16 cellular contexts compared by ENCODE assay signal in the genomic region with DNA sequence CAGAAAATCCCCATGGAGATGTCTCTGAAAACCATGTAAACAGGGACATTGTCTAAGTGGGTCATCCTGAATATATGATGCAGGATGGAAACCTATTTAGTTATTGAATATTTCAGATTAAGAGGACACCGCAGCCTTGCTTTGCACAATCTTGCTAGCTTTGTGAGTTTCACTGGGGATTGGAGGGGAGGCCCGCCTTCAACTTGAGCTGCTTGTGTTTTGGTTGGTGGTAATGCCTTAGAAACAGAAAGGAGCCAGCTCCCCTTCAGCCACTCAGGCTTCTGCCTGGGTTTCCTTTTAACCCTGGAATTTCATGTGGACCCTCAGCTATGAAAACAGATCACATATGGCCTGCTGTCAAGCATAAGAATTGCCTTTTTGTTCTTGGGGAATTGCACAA.
DNase-seq lines count a peak whose midpoint lies in the region; ATAC-seq and TF ChIP-seq lines count a peak whose summit lies in the region.
"Had no signal": no experiment of that assay in that cellular context is flagged by ENCODE, and none has a peak within 500 bp of the region (broad histone marks: within the 10 kb centered on the region; RNA-seq: fewer than 3 reads in every experiment).

No MANE protein-coding gene starts in this region.

- intact Hi-C loops in upper lobe of right lung (cut with DNase I) = no loop called here

- CTCF ChIA-PET in WTC11 (lab: Charles Lee) = interaction anchor here (0.6 kb wide), 1 partner anchor 42 kb away, joined by 5 read pairs; no protein-coding TSS in a partner anchor

- POLR2A ChIA-PET in WTC11 (lab: Charles Lee) = no interaction called here

- TF ChIP-seq CTCF in GM23338 (conservative IDR thresholded peaks at IDR 0.05; ENCODE audit: low read depth in 2 of 2) (no peak), WTC11 (IDR thresholded peaks at IDR 0.05) (no peak), nephron progenitor cell (IDR thresholded peaks at IDR 0.05) (no peak), upper lobe of right lung (IDR thresholded peaks at IDR 0.05) (no peak)

- H3K9me2 ChIP-seq in GM23338 (ENCODE audit: insufficient read depth) = no peaks in the 10 kb centered on the region

- H3K79me2 ChIP-seq in GM23338 (replicated peaks; ENCODE audit: insufficient read depth) = peaks cover 63% of the 10 kb centered on the region

- ATAC-seq in GM23338 (peak; percentile 61), WTC11 (0 out of 2 replicates have a peak, but pooled peaks have one; percentile 34), HG02981 (IDR thresholded peaks at IDR 0.05; ENCODE audit: unreplicated experiment) (no peak), HG03469 (IDR thresholded peaks at IDR 0.05; ENCODE audit: unreplicated experiment) (no peak), upper lobe of right lung (no peak)
- no peak for ATAC-seq in activated naive CD4-positive, alpha-beta T cell treated with anti-CD3 and anti-CD28 coated beads, Interleukin-2, amount 50 U/mL, for 72 hours
- ATAC-seq: naive thymus-derived CD4-positive, alpha-beta T cell; sciatic nerve; SK-N-SH treated with all-trans-retinoic acid at 6 μM for 48 hours; stimulated activated naive CD8-positive, alpha-beta T cell treated with anti-CD3 and anti-CD28 coated beads, Interleukin-15, amount 100 ng/mL, for 72 hours had no signal

- H3K36me3 ChIP-seq in GM23338 (ENCODE audit: insufficient read depth) (no peaks in the 10 kb centered on the region), upper lobe of right lung (no peaks in the 10 kb centered on the region)
- H3K36me3 ChIP-seq: adrenal gland; BLaER1 treated with 17β-estradiol and CSF1 and Interleukin-3, amounts not matched to agents 10 nM and 100 nM had no signal

- DNase-seq in GM23338 (ENCODE audit: low spot score) = no peak
- no peak for DNase-seq in WTC11 (ENCODE audit: low spot score)
- peak; percentile 58 for DNase-seq in fibroblast of gingiva (ENCODE audit: low read depth)
- no peak for DNase-seq in nephron progenitor cell
- DNase-seq in activated naive CD4-positive, alpha-beta T cell treated with anti-CD3 and anti-CD28 coated beads, Interleukin-2, amount 50 U/mL, for 72 hours (ENCODE audit: low spot score in 2 of 2) = no peak
- no peak for DNase-seq in upper lobe of right lung
- DNase-seq: activated CD8-positive, alpha-beta memory T cell treated with anti-CD3 and anti-CD28 coated beads, Interleukin-2, amount 50 U/mL, for 48 hours; naive thymus-derived CD4-positive, alpha-beta T cell; NCI-H2081 treated with DMSO at 0.1 percent for 48 hours; stimulated activated naive CD8-positive, alpha-beta T cell treated with anti-CD3 and anti-CD28 coated beads, Interleukin-15, amount 100 ng/mL, for 72 hours had no signal

- no peak overlapping the region for H2AFZ ChIP-seq in GM23338

- no peaks in the 10 kb centered on the region for H3K9me3 ChIP-seq in upper lobe of right lung
- H3K9me3 ChIP-seq: adrenal gland; BLaER1 treated with 17β-estradiol and CSF1 and Interleukin-3, amounts not matched to agents 10 nM and 100 nM had no signal

- H3K27me3 ChIP-seq in GM23338 (ENCODE audit: insufficient read depth) (no peaks in the 10 kb centered on the region), upper lobe of right lung (no peaks in the 10 kb centered on the region)
- H3K27me3 ChIP-seq: adrenal gland; BLaER1 treated with 17β-estradiol and CSF1 and Interleukin-3, amounts not matched to agents 10 nM and 100 nM had no signal

- H3K4me3 ChIP-seq in GM23338 (no peak overlapping the region), upper lobe of right lung (no peak overlapping the region)
- H3K4me3 ChIP-seq: adrenal gland; BLaER1 treated with 17β-estradiol and CSF1 and Interleukin-3, amounts not matched to agents 10 nM and 100 nM had no signal

- H3K4me3 Mint-ChIP-seq in GM23338 (no peak overlapping the region), WTC11 (no peak overlapping the region), nephron progenitor cell (no peak overlapping the region)
- H3K4me3 Mint-ChIP-seq: naive thymus-derived CD4-positive, alpha-beta T cell; stimulated activated naive CD8-positive, alpha-beta T cell treated with anti-CD3 and anti-CD28 coated beads, Interleukin-15, amount 100 ng/mL, for 72 hours had no signal

- H3K9me3 Mint-ChIP-seq in GM23338 (no peaks in the 10 kb centered on the region; the same call in 2 of the 3 replicates), WTC11 (no peaks in the 10 kb centered on the region; the same call in 1 of the 2 replicates), nephron progenitor cell (no peaks in the 10 kb centered on the region)
- H3K9me3 Mint-ChIP-seq in activated naive CD4-positive, alpha-beta T cell treated with anti-CD3 and anti-CD28 coated beads, Interleukin-2, amount 50 U/mL, for 72 hours = no peaks in the 10 kb centered on the region
- H3K9me3 Mint-ChIP-seq: stimulated activated naive CD8-positive, alpha-beta T cell treated with anti-CD3 and anti-CD28 coated beads, Interleukin-15, amount 100 ng/mL, for 72 hours had no signal

- no peak overlapping the region for H3K27ac Mint-ChIP-seq in GM23338
- H3K27ac Mint-ChIP-seq in WTC11 = no peak overlapping the region; the same call in 1 of the 2 replicates
- H3K27ac Mint-ChIP-seq in nephron progenitor cell = peak overlapping the region; percentile 45
- H3K27ac Mint-ChIP-seq in activated naive CD4-positive, alpha-beta T cell treated with anti-CD3 and anti-CD28 coated beads, Interleukin-2, amount 50 U/mL, for 72 hours = no peak overlapping the region
- H3K27ac Mint-ChIP-seq: naive thymus-derived CD4-positive, alpha-beta T cell; stimulated activated naive CD8-positive, alpha-beta T cell treated with anti-CD3 and anti-CD28 coated beads, Interleukin-15, amount 100 ng/mL, for 72 hours had no signal

- H3K4me1 Mint-ChIP-seq in GM23338 (peaks cover 53% of the 10 kb centered on the region), WTC11 (peaks cover 46% of the 10 kb centered on the region), nephron progenitor cell (peaks cover 14% of the 10 kb centered on the region)
- H3K4me1 Mint-ChIP-seq: stimulated activated naive CD8-positive, alpha-beta T cell treated with anti-CD3 and anti-CD28 coated beads, Interleukin-15, amount 100 ng/mL, for 72 hours had no signal

- 0 out of 2 replicates have a peak, but pooled peaks cover 10% of the 10 kb centered on the region for H4K20me1 ChIP-seq in GM23338 (replicated peaks; ENCODE audit: insufficient read depth)
- H4K20me1 ChIP-seq: BLaER1 treated with 17β-estradiol and CSF1 and Interleukin-3, amounts not matched to agents 10 nM and 100 nM had no signal

- H3K27ac ChIP-seq in GM23338 (ENCODE audit: low read depth) = no peak overlapping the region
- H3K27ac ChIP-seq in upper lobe of right lung = no peak overlapping the region
- H3K27ac ChIP-seq: BLaER1 treated with 17β-estradiol and CSF1 and Interleukin-3, amounts not matched to agents 10 nM and 100 nM had no signal

- H3K27me3 Mint-ChIP-seq in GM23338 (ENCODE audit: insufficient read depth, low read depth, poor library complexity) = peaks cover 2% of the 10 kb centered on the region
- no peaks in the 10 kb centered on the region for H3K27me3 Mint-ChIP-seq in WTC11 (ENCODE audit: low read depth)
- H3K27me3 Mint-ChIP-seq in nephron progenitor cell (ENCODE audit: low read depth, poor library complexity) = peaks cover 6% of the 10 kb centered on the region
- H3K27me3 Mint-ChIP-seq: naive thymus-derived CD4-positive, alpha-beta T cell; stimulated activated naive CD8-positive, alpha-beta T cell treated with anti-CD3 and anti-CD28 coated beads, Interleukin-15, amount 100 ng/mL, for 72 hours had no signal

- no peaks in the 10 kb centered on the region for H3F3A ChIP-seq in GM23338 (replicated peaks; ENCODE audit: low read depth)

- H3K36me3 Mint-ChIP-seq in GM23338 (ENCODE audit: low read depth) (peaks cover 4% of the 10 kb centered on the region; the same call in 1 of the 3 replicates), WTC11 (peaks cover 6% of the 10 kb centered on the region; the same call in 1 of the 2 replicates), nephron progenitor cell (ENCODE audit: low read depth) (peaks cover 17% of the 10 kb centered on the region)
- peaks cover 0 to 7% of the 10 kb centered on the region in 2 donors for H3K36me3 Mint-ChIP-seq in activated naive CD4-positive, alpha-beta T cell treated with anti-CD3 and anti-CD28 coated beads, Interleukin-2, amount 50 U/mL, for 72 hours

- H3K4me1 ChIP-seq in GM23338 (ENCODE audit: insufficient read depth) (peaks cover 13% of the 10 kb centered on the region), upper lobe of right lung (peaks cover 35% of the 10 kb centered on the region)
- H3K4me1 ChIP-seq: BLaER1 treated with 17β-estradiol and CSF1 and Interleukin-3, amounts not matched to agents 10 nM and 100 nM had no signal

- no peak overlapping the region for H3K4me2 ChIP-seq in GM23338
- H3K4me2 ChIP-seq: BLaER1 treated with 17β-estradiol and CSF1 and Interleukin-3, amounts not matched to agents 10 nM and 100 nM had no signal

TF ChIP-seq in GM23338, 12 proteins besides CTCF, POLR2A, EP300 and RAD21 (continues in another document):
- TF ChIP-seq EZH2phosphoT487 (IDR thresholded peaks at IDR 0.05; ENCODE audit: unreplicated experiment) = no peak
- no peak for TF ChIP-seq ZNF114 (CRISPR knock-in tag; IDR thresholded peaks at IDR 0.05)
- TF ChIP-seq ZNF331 (CRISPR knock-in tag; IDR thresholded peaks at IDR 0.05; ENCODE audit: low read depth) = no peak

TF ChIP-seq in WTC11, 78 proteins besides CTCF, POLR2A, EP300 and RAD21 (continues in another document):
- TF ChIP-seq EMX1 (CRISPR knock-in tag; IDR thresholded peaks at IDR 0.05) = no peak

Comparison
In these comparisons a context has a peak if more than half of its experiments do, and no peak if none do; other contexts are left out.
1. ATAC-seq: peak in GM23338 (single experiment) and WTC11 (single experiment); none in HG02981 (single experiment), HG03469 (single experiment), activated naive CD4-positive, alpha-beta T cell treated with anti-CD3 and anti-CD28 coated beads, Interleukin-2, amount 50 U/mL, for 72 hours (0 of 2) and upper lobe of right lung (single experiment).